12 cellular contexts compared by ENCODE assay signal in genomic region chr2:43196773-43197567, GRCh38. TPM values are rescaled to one million over a fixed set of nuclear protein-coding genes. Genes with fewer than 3 reads are reported as not detected.
A peak's percentile ranks its signal among the peaks of the same experiment; 100 is the strongest.
DNase-seq lines count a peak whose midpoint lies in the region; ATAC-seq lines count a peak whose summit lies in the region.
"Had no signal": no experiment of that assay in that cellular context is flagged by ENCODE, and none has a peak within 500 bp of the region (broad histone marks: within the 10 kb centered on the region; RNA-seq: fewer than 3 reads in every experiment).

No MANE protein-coding gene starts in this region.

- no peaks in the 10 kb centered on the region for H3K27me3 Mint-ChIP-seq in stimulated activated naive CD8-positive, alpha-beta T cell treated with anti-CD3 and anti-CD28 coated beads, Interleukin-15, Interleukin-2, amounts not matched to agents 100 ng/mL and 50 ng/mL, for 24 hours
- no peaks in the 10 kb centered on the region for H3K27me3 Mint-ChIP-seq in activated CD4-positive, alpha-beta memory T cell treated with anti-CD3 and anti-CD28 coated beads, Interleukin-2, amount 10 ng/mL, durations not matched to agents 7 days and 5 days
- H3K27me3 Mint-ChIP-seq in memory B cell: no peaks in the 10 kb centered on the region

- no peak for ATAC-seq in stimulated activated naive CD8-positive, alpha-beta T cell treated with anti-CD3 and anti-CD28 coated beads, Interleukin-15, Interleukin-2, amounts not matched to agents 100 U/mL and 50 U/mL, for 24 hours
- ATAC-seq in memory B cell (ENCODE audit: low read depth) (no peak), HG02571 (IDR thresholded peaks at IDR 0.05; ENCODE audit: unreplicated experiment) (no peak), sciatic nerve (no peak)
- ATAC-seq: left ventricle myocardium superior had no signal

- POLR2A ChIA-PET in activated CD4-positive, alpha-beta memory T cell treated with anti-CD3 and anti-CD28 coated beads, Interleukin-2, amount 10 ng/mL, durations not matched to agents 7 days and 5 days (lab: Charles Lee): interaction anchor here (1.5 to 7.5 kb wide), 3 partner anchors 21 to 30 kb away, joined by 3 to 77 read pairs (median 6); partner anchors contain the start of gene ZFP36L2

- no peaks in the 10 kb centered on the region for H3K36me3 Mint-ChIP-seq in stimulated activated naive CD8-positive, alpha-beta T cell treated with anti-CD3 and anti-CD28 coated beads, Interleukin-15, Interleukin-2, amounts not matched to agents 100 ng/mL and 50 ng/mL, for 24 hours (ENCODE audit: low read depth)
- peaks cover 7% of the 10 kb centered on the region for H3K36me3 Mint-ChIP-seq in activated CD4-positive, alpha-beta memory T cell treated with anti-CD3 and anti-CD28 coated beads, Interleukin-2, amount 10 ng/mL, durations not matched to agents 7 days and 5 days (ENCODE audit: low read depth)
- H3K36me3 Mint-ChIP-seq in memory B cell: no peaks in the 10 kb centered on the region

- CTCF ChIA-PET in activated CD4-positive, alpha-beta memory T cell treated with anti-CD3 and anti-CD28 coated beads, Interleukin-2, amount 10 ng/mL, durations not matched to agents 7 days and 5 days (lab: Charles Lee): no interaction called here

- peak overlapping the region; percentile 94 for H3K27ac Mint-ChIP-seq in stimulated activated naive CD8-positive, alpha-beta T cell treated with anti-CD3 and anti-CD28 coated beads, Interleukin-15, Interleukin-2, amounts not matched to agents 100 ng/mL and 50 ng/mL, for 24 hours
- H3K27ac Mint-ChIP-seq in activated CD4-positive, alpha-beta memory T cell treated with anti-CD3 and anti-CD28 coated beads, Interleukin-2, amount 10 ng/mL, durations not matched to agents 7 days and 5 days: peak overlapping the region; percentile 60
- H3K27ac Mint-ChIP-seq in memory B cell: peak overlapping the region; percentile 92

- H3K4me1 Mint-ChIP-seq in stimulated activated naive CD8-positive, alpha-beta T cell treated with anti-CD3 and anti-CD28 coated beads, Interleukin-15, Interleukin-2, amounts not matched to agents 100 ng/mL and 50 ng/mL, for 24 hours (ENCODE audit: low read depth): peaks cover 68% of the 10 kb centered on the region
- H3K4me1 Mint-ChIP-seq in activated CD4-positive, alpha-beta memory T cell treated with anti-CD3 and anti-CD28 coated beads, Interleukin-2, amount 10 ng/mL, durations not matched to agents 7 days and 5 days: peaks cover 58% of the 10 kb centered on the region
- H3K4me1 Mint-ChIP-seq in memory B cell: peaks cover 30% of the 10 kb centered on the region

- H3K4me3 Mint-ChIP-seq in stimulated activated naive CD8-positive, alpha-beta T cell treated with anti-CD3 and anti-CD28 coated beads, Interleukin-15, Interleukin-2, amounts not matched to agents 100 ng/mL and 50 ng/mL, for 24 hours: peak overlapping the region; percentile 57
- H3K4me3 Mint-ChIP-seq in activated CD4-positive, alpha-beta memory T cell treated with anti-CD3 and anti-CD28 coated beads, Interleukin-2, amount 10 ng/mL, durations not matched to agents 7 days and 5 days: no peak overlapping the region
- peak overlapping the region; percentile 64 for H3K4me3 Mint-ChIP-seq in memory B cell

- no peak for DNase-seq in stimulated activated naive CD8-positive, alpha-beta T cell treated with anti-CD3 and anti-CD28 coated beads, Interleukin-15, Interleukin-2, amounts not matched to agents 100 U/mL and 50 U/mL, for 24 hours
- DNase-seq in activated CD4-positive, alpha-beta memory T cell treated with anti-CD3 and anti-CD28 coated beads, Interleukin-2, amount 10 ng/mL, durations not matched to agents 7 days and 5 days: no peak
- DNase-seq in memory B cell (ENCODE audit: low spot score in 2 of 2) (no peak), sciatic nerve (ENCODE audit: low spot score) (no peak), NCI-H510A (lab: John Stamatoyannopoulos, UW) (no peak), DMS53 treated with DMSO at 0.1 percent for 48 hours (lab: John Stamatoyannopoulos, UW; ENCODE audit: unreplicated experiment) (no peak)
- DNase-seq: amniotic stem cell; effector CD4-positive, alpha-beta T cell; left ventricle myocardium superior; NCI-H446 had no signal

- intact Hi-C loops in sciatic nerve (cut with DNase I): no loop called here

- H3K9me3 Mint-ChIP-seq in stimulated activated naive CD8-positive, alpha-beta T cell treated with anti-CD3 and anti-CD28 coated beads, Interleukin-15, Interleukin-2, amounts not matched to agents 100 ng/mL and 50 ng/mL, for 24 hours: no peaks in the 10 kb centered on the region
- H3K9me3 Mint-ChIP-seq in activated CD4-positive, alpha-beta memory T cell treated with anti-CD3 and anti-CD28 coated beads, Interleukin-2, amount 10 ng/mL, durations not matched to agents 7 days and 5 days: no peaks in the 10 kb centered on the region
- H3K9me3 Mint-ChIP-seq in memory B cell: peaks cover 1% of the 10 kb centered on the region

RNA-seq across cellular contexts. Expression of gene ZFP36L2, which starts 29.4 kb away (rescaled TPM):
- 100 to 1,000 TPM; 276 to 278 TPM for total RNA-seq in activated CD4-positive, alpha-beta memory T cell treated with anti-CD3 and anti-CD28 coated beads, Interleukin-2, amount 10 ng/mL, durations not matched to agents 7 days and 5 days
- total RNA-seq in sciatic nerve: 172 TPM
